ENCODE assay signal across 1 cellular context in the genomic region with DNA sequence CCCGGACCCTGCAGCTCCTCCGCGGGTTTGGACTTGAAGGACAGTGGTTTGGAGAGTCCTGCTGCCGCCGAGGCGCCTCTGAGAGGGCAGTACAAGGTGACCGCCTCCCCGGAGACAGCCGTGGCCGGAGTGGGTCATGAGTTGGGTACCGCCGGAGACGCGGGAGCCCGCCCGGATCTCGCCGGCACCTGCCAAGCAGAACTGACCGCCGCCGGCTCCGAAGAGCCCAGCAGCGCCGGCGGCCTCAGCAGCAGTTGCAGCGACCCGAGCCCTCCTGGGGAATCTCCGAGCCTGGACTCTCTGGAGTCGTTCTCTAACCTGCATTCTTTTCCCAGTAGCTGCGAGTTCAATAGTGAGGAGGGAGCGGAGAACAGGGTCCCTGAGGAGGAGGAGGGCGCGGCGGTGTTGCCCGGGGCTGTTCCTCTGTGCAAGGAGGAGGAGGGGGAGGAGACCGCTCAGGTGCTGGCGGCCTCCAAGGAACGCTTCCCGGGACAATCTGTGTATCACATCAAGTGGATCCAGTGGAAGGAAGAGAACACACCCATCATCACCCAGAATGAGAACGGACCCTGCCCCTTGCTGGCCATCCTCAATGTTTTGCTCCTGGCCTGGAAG.
TF ChIP-seq lines count a peak whose summit lies in the region.

No MANE protein-coding gene starts in this region.

TF ChIP-seq in K562, 482 proteins besides CTCF, POLR2A, EP300 and RAD21 (continues in another document):
- TF ChIP-seq TBP (optimal IDR thresholded peaks at IDR 0.05; ENCODE audit: low read depth, low read length) (no peak), ZBTB1 (CRISPR knock-in tag; IDR thresholded peaks at IDR 0.05; ENCODE audit: borderline replicate concordance, low read depth) (0 out of 2 replicates have a peak, but pooled peaks have one; percentile 0), GABPB2 (CRISPR knock-in tag; conservative IDR thresholded peaks at IDR 0.05) (no peak), FIP1L1 (IDR thresholded peaks at IDR 0.05; ENCODE audit: low read depth, low read length, poor library complexity, severe bottlenecking) (no peak), ZNF263 (CRISPR knock-in tag; IDR thresholded peaks at IDR 0.05; ENCODE audit: borderline replicate concordance) (peak; percentile 83), NUFIP1 (IDR thresholded peaks at IDR 0.05; ENCODE audit: partially characterized antibody) (no peak), NFXL1 (CRISPR knock-in tag; IDR thresholded peaks at IDR 0.05) (no peak), FOXM1 (IDR thresholded peaks at IDR 0.05; ENCODE audit: low read depth) (no peak), FOXM1 (CRISPR knock-in tag; IDR thresholded peaks at IDR 0.05; ENCODE audit: low read depth) (no peak), ZNF23 (CRISPR knock-in tag; IDR thresholded peaks at IDR 0.05) (no peak), ILF3 (IDR thresholded peaks at IDR 0.05; ENCODE audit: borderline replicate concordance) (no peak), NCOA6 (IDR thresholded peaks at IDR 0.05) (no peak), NR2C1 (IDR thresholded peaks at IDR 0.05) (no peak), NR2C1 (tag; IDR thresholded peaks at IDR 0.05) (no peak), SREBF1 (IDR thresholded peaks at IDR 0.05; ENCODE audit: borderline replicate concordance, low read depth, low read length) (no peak), CTBP1 (IDR thresholded peaks at IDR 0.05; ENCODE audit: borderline replicate concordance) (peak; percentile 38; the same call in 1 of the 2 replicates), CC2D1A (IDR thresholded peaks at IDR 0.05) (no peak), GATA2 (CRISPR knock-in tag; IDR thresholded peaks at IDR 0.05) (0 out of 2 replicates have a peak, but pooled peaks have one; percentile 38), SIN3A (IDR thresholded peaks at IDR 0.05; ENCODE audit: borderline replicate concordance in 2 of 2, control insufficient read depth in 1 of 2, low read depth in 2 of 2, low read length in 2 of 2) (peak in 1 of 2 experiments; percentile 16; a peak in 1 of 4 replicates), ERF (CRISPR knock-in tag; IDR thresholded peaks at IDR 0.05) (0 out of 2 replicates have a peak, but pooled peaks have one; percentile 19), KDM4B (IDR thresholded peaks at IDR 0.05; ENCODE audit: borderline replicate concordance in 2 of 2, low read depth in 1 of 2) (0 out of 4 replicates have a peak, but pooled peaks of 1 of the 2 experiments have one; percentile 14), ZNF224 (CRISPR knock-in tag; IDR thresholded peaks at IDR 0.05) (no peak), ZNF77 (CRISPR knock-in tag; IDR thresholded peaks at IDR 0.05) (no peak), ELF2 (CRISPR knock-in tag; IDR thresholded peaks at IDR 0.05) (no peak)
- TF ChIP-seq, protein P1, sequence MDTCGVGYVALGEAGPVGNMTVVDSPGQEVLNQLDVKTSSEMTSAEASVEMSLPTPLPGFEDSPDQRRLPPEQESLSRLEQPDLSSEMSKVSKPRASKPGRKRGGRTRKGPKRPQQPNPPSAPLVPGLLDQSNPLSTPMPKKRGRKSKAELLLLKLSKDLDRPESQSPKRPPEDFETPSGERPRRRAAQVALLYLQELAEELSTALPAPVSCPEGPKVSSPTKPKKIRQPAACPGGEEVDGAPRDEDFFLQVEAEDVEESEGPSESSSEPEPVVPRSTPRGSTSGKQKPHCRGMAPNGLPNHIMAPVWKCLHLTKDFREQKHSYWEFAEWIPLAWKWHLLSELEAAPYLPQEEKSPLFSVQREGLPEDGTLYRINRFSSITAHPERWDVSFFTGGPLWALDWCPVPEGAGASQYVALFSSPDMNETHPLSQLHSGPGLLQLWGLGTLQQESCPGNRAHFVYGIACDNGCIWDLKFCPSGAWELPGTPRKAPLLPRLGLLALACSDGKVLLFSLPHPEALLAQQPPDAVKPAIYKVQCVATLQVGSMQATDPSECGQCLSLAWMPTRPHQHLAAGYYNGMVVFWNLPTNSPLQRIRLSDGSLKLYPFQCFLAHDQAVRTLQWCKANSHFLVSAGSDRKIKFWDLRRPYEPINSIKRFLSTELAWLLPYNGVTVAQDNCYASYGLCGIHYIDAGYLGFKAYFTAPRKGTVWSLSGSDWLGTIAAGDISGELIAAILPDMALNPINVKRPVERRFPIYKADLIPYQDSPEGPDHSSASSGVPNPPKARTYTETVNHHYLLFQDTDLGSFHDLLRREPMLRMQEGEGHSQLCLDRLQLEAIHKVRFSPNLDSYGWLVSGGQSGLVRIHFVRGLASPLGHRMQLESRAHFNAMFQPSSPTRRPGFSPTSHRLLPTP (IDR thresholded peaks at IDR 0.05; ENCODE audit: borderline replicate concordance, extremely low read depth, insufficient read length) = no peak
- TF ChIP-seq, protein P2, sequence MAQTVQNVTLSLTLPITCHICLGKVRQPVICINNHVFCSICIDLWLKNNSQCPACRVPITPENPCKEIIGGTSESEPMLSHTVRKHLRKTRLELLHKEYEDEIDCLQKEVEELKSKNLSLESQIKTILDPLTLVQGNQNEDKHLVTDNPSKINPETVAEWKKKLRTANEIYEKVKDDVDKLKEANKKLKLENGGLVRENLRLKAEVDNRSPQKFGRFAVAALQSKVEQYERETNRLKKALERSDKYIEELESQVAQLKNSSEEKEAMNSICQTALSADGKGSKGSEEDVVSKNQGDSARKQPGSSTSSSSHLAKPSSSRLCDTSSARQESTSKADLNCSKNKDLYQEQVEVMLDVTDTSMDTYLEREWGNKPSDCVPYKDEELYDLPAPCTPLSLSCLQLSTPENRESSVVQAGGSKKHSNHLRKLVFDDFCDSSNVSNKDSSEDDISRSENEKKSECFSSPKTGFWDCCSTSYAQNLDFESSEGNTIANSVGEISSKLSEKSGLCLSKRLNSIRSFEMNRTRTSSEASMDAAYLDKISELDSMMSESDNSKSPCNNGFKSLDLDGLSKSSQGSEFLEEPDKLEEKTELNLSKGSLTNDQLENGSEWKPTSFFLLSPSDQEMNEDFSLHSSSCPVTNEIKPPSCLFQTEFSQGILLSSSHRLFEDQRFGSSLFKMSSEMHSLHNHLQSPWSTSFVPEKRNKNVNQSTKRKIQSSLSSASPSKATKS (CRISPR knock-in tag; IDR thresholded peaks at IDR 0.05) = no peak
- TF ChIP-seq, protein P3, sequence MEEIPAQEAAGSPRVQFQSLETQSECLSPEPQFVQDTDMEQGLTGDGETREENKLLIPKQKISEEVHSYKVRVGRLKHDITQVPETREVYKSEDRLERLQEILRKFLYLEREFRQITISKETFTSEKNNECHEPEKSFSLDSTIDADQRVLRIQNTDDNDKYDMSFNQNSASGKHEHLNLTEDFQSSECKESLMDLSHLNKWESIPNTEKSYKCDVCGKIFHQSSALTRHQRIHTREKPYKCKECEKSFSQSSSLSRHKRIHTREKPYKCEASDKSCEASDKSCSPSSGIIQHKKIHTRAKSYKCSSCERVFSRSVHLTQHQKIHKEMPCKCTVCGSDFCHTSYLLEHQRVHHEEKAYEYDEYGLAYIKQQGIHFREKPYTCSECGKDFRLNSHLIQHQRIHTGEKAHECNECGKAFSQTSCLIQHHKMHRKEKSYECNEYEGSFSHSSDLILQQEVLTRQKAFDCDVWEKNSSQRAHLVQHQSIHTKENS (CRISPR knock-in tag; IDR thresholded peaks at IDR 0.05) = no peak
- TF ChIP-seq, protein P4, sequence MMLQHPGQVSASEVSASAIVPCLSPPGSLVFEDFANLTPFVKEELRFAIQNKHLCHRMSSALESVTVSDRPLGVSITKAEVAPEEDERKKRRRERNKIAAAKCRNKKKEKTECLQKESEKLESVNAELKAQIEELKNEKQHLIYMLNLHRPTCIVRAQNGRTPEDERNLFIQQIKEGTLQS (IDR thresholded peaks at IDR 0.05) = no peak
- TF ChIP-seq, protein P4 (CRISPR knock-in tag; conservative IDR thresholded peaks at IDR 0.05) = no peak
- TF ChIP-seq, protein P5, sequence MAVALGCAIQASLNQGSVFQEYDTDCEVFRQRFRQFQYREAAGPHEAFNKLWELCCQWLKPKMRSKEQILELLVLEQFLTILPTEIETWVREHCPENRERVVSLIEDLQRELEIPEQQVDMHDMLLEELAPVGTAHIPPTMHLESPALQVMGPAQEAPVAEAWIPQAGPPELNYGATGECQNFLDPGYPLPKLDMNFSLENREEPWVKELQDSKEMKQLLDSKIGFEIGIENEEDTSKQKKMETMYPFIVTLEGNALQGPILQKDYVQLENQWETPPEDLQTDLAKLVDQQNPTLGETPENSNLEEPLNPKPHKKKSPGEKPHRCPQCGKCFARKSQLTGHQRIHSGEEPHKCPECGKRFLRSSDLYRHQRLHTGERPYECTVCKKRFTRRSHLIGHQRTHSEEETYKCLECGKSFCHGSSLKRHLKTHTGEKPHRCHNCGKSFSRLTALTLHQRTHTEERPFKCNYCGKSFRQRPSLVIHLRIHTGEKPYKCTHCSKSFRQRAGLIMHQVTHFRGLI (CRISPR knock-in tag; IDR thresholded peaks at IDR 0.05) = no peak
- TF ChIP-seq, protein P6, sequence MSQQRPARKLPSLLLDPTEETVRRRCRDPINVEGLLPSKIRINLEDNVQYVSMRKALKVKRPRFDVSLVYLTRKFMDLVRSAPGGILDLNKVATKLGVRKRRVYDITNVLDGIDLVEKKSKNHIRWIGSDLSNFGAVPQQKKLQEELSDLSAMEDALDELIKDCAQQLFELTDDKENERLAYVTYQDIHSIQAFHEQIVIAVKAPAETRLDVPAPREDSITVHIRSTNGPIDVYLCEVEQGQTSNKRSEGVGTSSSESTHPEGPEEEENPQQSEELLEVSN (IDR thresholded peaks at IDR 0.05; ENCODE audit: borderline replicate concordance in 1 of 2, extremely low read depth in 1 of 2, insufficient read depth in 1 of 2, insufficient read length in 1 of 2, low read depth in 1 of 2, low read length in 1 of 2, poor library complexity in 1 of 2, severe bottlenecking in 1 of 2) = peak in 1 of 2 experiments; percentile 26
- TF ChIP-seq, protein P7, sequence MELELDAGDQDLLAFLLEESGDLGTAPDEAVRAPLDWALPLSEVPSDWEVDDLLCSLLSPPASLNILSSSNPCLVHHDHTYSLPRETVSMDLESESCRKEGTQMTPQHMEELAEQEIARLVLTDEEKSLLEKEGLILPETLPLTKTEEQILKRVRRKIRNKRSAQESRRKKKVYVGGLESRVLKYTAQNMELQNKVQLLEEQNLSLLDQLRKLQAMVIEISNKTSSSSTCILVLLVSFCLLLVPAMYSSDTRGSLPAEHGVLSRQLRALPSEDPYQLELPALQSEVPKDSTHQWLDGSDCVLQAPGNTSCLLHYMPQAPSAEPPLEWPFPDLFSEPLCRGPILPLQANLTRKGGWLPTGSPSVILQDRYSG (tag; conservative IDR thresholded peaks at IDR 0.05; ENCODE audit: low read depth) = no peak
- TF ChIP-seq, protein P8, sequence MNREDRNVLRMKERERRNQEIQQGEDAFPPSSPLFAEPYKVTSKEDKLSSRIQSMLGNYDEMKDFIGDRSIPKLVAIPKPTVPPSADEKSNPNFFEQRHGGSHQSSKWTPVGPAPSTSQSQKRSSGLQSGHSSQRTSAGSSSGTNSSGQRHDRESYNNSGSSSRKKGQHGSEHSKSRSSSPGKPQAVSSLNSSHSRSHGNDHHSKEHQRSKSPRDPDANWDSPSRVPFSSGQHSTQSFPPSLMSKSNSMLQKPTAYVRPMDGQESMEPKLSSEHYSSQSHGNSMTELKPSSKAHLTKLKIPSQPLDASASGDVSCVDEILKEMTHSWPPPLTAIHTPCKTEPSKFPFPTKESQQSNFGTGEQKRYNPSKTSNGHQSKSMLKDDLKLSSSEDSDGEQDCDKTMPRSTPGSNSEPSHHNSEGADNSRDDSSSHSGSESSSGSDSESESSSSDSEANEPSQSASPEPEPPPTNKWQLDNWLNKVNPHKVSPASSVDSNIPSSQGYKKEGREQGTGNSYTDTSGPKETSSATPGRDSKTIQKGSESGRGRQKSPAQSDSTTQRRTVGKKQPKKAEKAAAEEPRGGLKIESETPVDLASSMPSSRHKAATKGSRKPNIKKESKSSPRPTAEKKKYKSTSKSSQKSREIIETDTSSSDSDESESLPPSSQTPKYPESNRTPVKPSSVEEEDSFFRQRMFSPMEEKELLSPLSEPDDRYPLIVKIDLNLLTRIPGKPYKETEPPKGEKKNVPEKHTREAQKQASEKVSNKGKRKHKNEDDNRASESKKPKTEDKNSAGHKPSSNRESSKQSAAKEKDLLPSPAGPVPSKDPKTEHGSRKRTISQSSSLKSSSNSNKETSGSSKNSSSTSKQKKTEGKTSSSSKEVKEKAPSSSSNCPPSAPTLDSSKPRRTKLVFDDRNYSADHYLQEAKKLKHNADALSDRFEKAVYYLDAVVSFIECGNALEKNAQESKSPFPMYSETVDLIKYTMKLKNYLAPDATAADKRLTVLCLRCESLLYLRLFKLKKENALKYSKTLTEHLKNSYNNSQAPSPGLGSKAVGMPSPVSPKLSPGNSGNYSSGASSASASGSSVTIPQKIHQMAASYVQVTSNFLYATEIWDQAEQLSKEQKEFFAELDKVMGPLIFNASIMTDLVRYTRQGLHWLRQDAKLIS (CRISPR knock-in tag; IDR thresholded peaks at IDR 0.05) = no peak
- TF ChIP-seq, protein P9, sequence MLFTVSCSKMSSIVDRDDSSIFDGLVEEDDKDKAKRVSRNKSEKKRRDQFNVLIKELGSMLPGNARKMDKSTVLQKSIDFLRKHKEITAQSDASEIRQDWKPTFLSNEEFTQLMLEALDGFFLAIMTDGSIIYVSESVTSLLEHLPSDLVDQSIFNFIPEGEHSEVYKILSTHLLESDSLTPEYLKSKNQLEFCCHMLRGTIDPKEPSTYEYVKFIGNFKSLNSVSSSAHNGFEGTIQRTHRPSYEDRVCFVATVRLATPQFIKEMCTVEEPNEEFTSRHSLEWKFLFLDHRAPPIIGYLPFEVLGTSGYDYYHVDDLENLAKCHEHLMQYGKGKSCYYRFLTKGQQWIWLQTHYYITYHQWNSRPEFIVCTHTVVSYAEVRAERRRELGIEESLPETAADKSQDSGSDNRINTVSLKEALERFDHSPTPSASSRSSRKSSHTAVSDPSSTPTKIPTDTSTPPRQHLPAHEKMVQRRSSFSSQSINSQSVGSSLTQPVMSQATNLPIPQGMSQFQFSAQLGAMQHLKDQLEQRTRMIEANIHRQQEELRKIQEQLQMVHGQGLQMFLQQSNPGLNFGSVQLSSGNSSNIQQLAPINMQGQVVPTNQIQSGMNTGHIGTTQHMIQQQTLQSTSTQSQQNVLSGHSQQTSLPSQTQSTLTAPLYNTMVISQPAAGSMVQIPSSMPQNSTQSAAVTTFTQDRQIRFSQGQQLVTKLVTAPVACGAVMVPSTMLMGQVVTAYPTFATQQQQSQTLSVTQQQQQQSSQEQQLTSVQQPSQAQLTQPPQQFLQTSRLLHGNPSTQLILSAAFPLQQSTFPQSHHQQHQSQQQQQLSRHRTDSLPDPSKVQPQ (CRISPR knock-in tag; IDR thresholded peaks at IDR 0.05; ENCODE audit: borderline replicate concordance) = no peak
